In the genomic region with DNA sequence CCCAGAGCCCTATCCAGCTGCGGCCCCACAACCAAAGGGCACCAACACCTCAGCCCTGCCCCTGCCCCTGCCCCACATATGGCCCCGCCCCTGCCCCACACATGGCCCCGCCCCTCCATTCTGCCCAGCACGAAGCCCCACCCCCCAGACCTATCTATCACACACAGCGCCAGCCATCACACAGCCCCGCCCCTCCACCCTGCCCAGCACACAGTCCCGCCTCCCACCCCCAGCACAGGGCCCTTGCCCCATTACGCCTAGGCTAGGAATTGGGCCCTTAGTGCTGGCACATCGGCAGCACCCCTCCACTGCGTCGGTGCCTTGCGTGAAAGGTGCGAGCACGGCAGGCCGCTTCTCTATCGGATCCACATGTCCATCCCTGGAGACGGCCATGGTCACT, we compare ENCODE assay signal across 22 cellular contexts.
DNase-seq lines count a peak whose midpoint lies in the region; ATAC-seq and TF ChIP-seq lines count a peak whose summit lies in the region.
"Had no signal": no experiment of that assay in that cellular context is flagged by ENCODE, and none has a peak within 500 bp of the region (broad histone marks: within the 10 kb centered on the region; RNA-seq: fewer than 3 reads in every experiment).

No MANE protein-coding gene starts in this region.

- no peak overlapping the region for H3K4me3 Mint-ChIP-seq in activated CD4-positive, alpha-beta T cell treated with anti-CD3 and anti-CD28 coated beads for 36 hours
- H3K4me3 Mint-ChIP-seq in glutamatergic neuron (ENCODE audit: unreplicated experiment) = no peak overlapping the region
- H3K4me3 Mint-ChIP-seq: activated naive CD4-positive, alpha-beta T cell treated with anti-CD3 and anti-CD28 coated beads, Interleukin-2, amount 50 U/mL, for 24 hours; CD4-positive, alpha-beta T cell; stimulated activated naive CD8-positive, alpha-beta T cell treated with anti-CD3 and anti-CD28 coated beads, Interleukin-15, amount 100 ng/mL, for 72 hours; T-helper 17 cell had no signal

- H3K4me3 ChIP-seq in OCI-LY7 (ENCODE audit: low read depth, low read length, poor library complexity, severe bottlenecking) = no peak overlapping the region
- H3K4me3 ChIP-seq: heart right ventricle, uterus had no signal

- peaks cover 36% of the 10 kb centered on the region for H3K4me1 Mint-ChIP-seq in activated CD4-positive, alpha-beta T cell treated with anti-CD3 and anti-CD28 coated beads for 36 hours
- peaks cover 61% of the 10 kb centered on the region for H3K4me1 Mint-ChIP-seq in glutamatergic neuron (ENCODE audit: low read depth, unreplicated experiment)

- POLR2A ChIA-PET in activated CD4-positive, alpha-beta T cell treated with anti-CD3 and anti-CD28 coated beads for 36 hours (lab: Charles Lee) = no interaction called here
- POLR2A ChIA-PET in OCI-LY7 (lab: Charles Lee) = interaction anchor here (0.6 kb wide), 1 partner anchor 215 kb away, joined by 3 read pairs; no protein-coding TSS in a partner anchor

- H3K27ac ChIP-seq in OCI-LY7 (ENCODE audit: low read depth, low read length, poor library complexity, severe bottlenecking) (no peak overlapping the region), substantia nigra (ENCODE audit: low read depth, low read length, poor library complexity, severe bottlenecking) (peak overlapping the region; percentile 99)

- H3K36me3 ChIP-seq in OCI-LY7 (ENCODE audit: insufficient read depth, low read length) = no peaks in the 10 kb centered on the region
- H3K36me3 ChIP-seq: uterus had no signal

- no TSS peak for BruUV-seq in OCI-LY7 (replicated peaks; lab: Mats Ljungman, UMichigan)

- no peaks in the 10 kb centered on the region for H3K9me3 Mint-ChIP-seq in activated CD4-positive, alpha-beta T cell treated with anti-CD3 and anti-CD28 coated beads for 36 hours (ENCODE audit: low read depth)
- H3K9me3 Mint-ChIP-seq in glutamatergic neuron (ENCODE audit: unreplicated experiment) = peaks cover 31% of the 10 kb centered on the region
- H3K9me3 Mint-ChIP-seq: activated naive CD4-positive, alpha-beta T cell treated with anti-CD3 and anti-CD28 coated beads, Interleukin-2, amount 50 U/mL, for 24 hours; CD4-positive, alpha-beta T cell had no signal

- CTCF ChIA-PET in activated CD4-positive, alpha-beta T cell treated with anti-CD3 and anti-CD28 coated beads for 36 hours (lab: Charles Lee) = no interaction called here
- CTCF ChIA-PET in OCI-LY7 (lab: Charles Lee; ENCODE audit: unreplicated experiment) = no interaction called here

- no peaks in the 10 kb centered on the region for H3K27me3 Mint-ChIP-seq in activated CD4-positive, alpha-beta T cell treated with anti-CD3 and anti-CD28 coated beads for 36 hours
- peaks cover 28% of the 10 kb centered on the region for H3K27me3 Mint-ChIP-seq in glutamatergic neuron (ENCODE audit: unreplicated experiment)
- H3K27me3 Mint-ChIP-seq: activated naive CD4-positive, alpha-beta T cell treated with anti-CD3 and anti-CD28 coated beads, Interleukin-2, amount 50 U/mL, for 24 hours; CD4-positive, alpha-beta T cell; stimulated activated naive CD8-positive, alpha-beta T cell treated with anti-CD3 and anti-CD28 coated beads, Interleukin-15, amount 100 ng/mL, for 72 hours; T-helper 17 cell had no signal

- no peaks in the 10 kb centered on the region for H3K79me2 ChIP-seq in OCI-LY7 (ENCODE audit: insufficient read depth, low read depth, low read length)

- H3K4me2 ChIP-seq in OCI-LY7 (ENCODE audit: low read length) = no peak overlapping the region

- TF ChIP-seq CTCF in OCI-LY7 (conservative IDR thresholded peaks at IDR 0.05; ENCODE audit: low read length) (no peak), glutamatergic neuron (IDR thresholded peaks at IDR 0.05; ENCODE audit: partially characterized antibody, unreplicated experiment) (no peak)

- peaks cover 62% of the 10 kb centered on the region for H3K4me1 ChIP-seq in OCI-LY7 (ENCODE audit: insufficient read depth, low read length, poor library complexity, severe bottlenecking)

- peaks cover 10% of the 10 kb centered on the region for H3K36me3 Mint-ChIP-seq in activated CD4-positive, alpha-beta T cell treated with anti-CD3 and anti-CD28 coated beads for 36 hours (ENCODE audit: low read depth)
- H3K36me3 Mint-ChIP-seq in glutamatergic neuron (ENCODE audit: unreplicated experiment) = peaks cover 6% of the 10 kb centered on the region

- no peaks in the 10 kb centered on the region for H3K9me3 ChIP-seq in OCI-LY7 (ENCODE audit: low read length)
- H3K9me3 ChIP-seq: heart right ventricle, uterus had no signal

- no peak overlapping the region for H2AFZ ChIP-seq in OCI-LY7 (ENCODE audit: low read length)

- ATAC-seq in activated CD4-positive, alpha-beta T cell treated with anti-CD3 and anti-CD28 coated beads for 36 hours = no peak
- no peak for ATAC-seq in HG02759 (IDR thresholded peaks at IDR 0.05; ENCODE audit: unreplicated experiment)
- ATAC-seq: heart right ventricle; stimulated activated naive CD8-positive, alpha-beta T cell treated with anti-CD3 and anti-CD28 coated beads, Interleukin-15, amount 100 ng/mL, for 72 hours; T-helper 17 cell had no signal

- H3K9me2 ChIP-seq in OCI-LY7 (ENCODE audit: insufficient read depth, low read length) = no peaks in the 10 kb centered on the region

- peak; percentile 57 for DNase-seq in activated CD4-positive, alpha-beta T cell treated with anti-CD3 and anti-CD28 coated beads for 36 hours
- DNase-seq in activated CD4-positive, alpha-beta T cell treated with anti-CD3 and anti-CD28 coated beads for 1 hour = no peak
- DNase-seq in OCI-LY7 (ENCODE audit: low spot score) (peak; percentile 16), glutamatergic neuron (no peak), substantia nigra (lab: John Stamatoyannopoulos, UW) (peak in 21 of 49 donors; percentile 12 to 67 (median 42)), activated gamma-delta T cell (lab: John Stamatoyannopoulos, UW) (no peak), ecto neural progenitor cell (ENCODE audit: low spot score) (no peak)
- DNase-seq: activated CD4-positive, CD25-positive, alpha-beta regulatory T cell treated with anti-CD3 and anti-CD28 coated beads, Interleukin-2, amount 50 U/mL, for 72 hours; activated T-cell treated with anti-CD3 and anti-CD28 coated beads for 4 hours; CD4-positive, alpha-beta T cell; DND-41; effector CD4-positive, alpha-beta T cell; heart right ventricle; Kasumi-1; kidney; NCI-H1436 treated with DMSO at 0.1 percent for 48 hours; NCI-H226; stimulated activated naive CD8-positive, alpha-beta T cell treated with anti-CD3 and anti-CD28 coated beads, Interleukin-15, amount 100 ng/mL, for 72 hours; T-helper 17 cell; uterus had no signal

- intact Hi-C loops in activated CD4-positive, alpha-beta T cell treated with anti-CD3 and anti-CD28 coated beads for 36 hours (cut with DNase I, micrococcal nuclease) = no loop called here
- intact Hi-C loops in OCI-LY7 (cut with micrococcal nuclease; ENCODE audit: unreplicated experiment) = no loop called here

- no peak overlapping the region for H3K27ac Mint-ChIP-seq in activated CD4-positive, alpha-beta T cell treated with anti-CD3 and anti-CD28 coated beads for 36 hours
- H3K27ac Mint-ChIP-seq in glutamatergic neuron (ENCODE audit: unreplicated experiment) = peak overlapping the region; percentile 88
- H3K27ac Mint-ChIP-seq: CD4-positive, alpha-beta T cell; T-helper 17 cell had no signal

- H4K20me1 ChIP-seq in OCI-LY7 (ENCODE audit: insufficient read depth, low read length) = no peaks in the 10 kb centered on the region

Comparison
In these comparisons a context has a peak if more than half of its experiments do, and no peak if none do; other contexts are left out.
1. DNase-seq: peak in activated CD4-positive, alpha-beta T cell treated with anti-CD3 and anti-CD28 coated beads for 36 hours (single experiment) and OCI-LY7 (single experiment); none in activated CD4-positive, alpha-beta T cell treated with anti-CD3 and anti-CD28 coated beads for 1 hour (single experiment), glutamatergic neuron (single experiment), activated gamma-delta T cell (single experiment) and ecto neural progenitor cell (single experiment).